ENCODE assay signal across 10 cellular contexts in the genomic region with DNA sequence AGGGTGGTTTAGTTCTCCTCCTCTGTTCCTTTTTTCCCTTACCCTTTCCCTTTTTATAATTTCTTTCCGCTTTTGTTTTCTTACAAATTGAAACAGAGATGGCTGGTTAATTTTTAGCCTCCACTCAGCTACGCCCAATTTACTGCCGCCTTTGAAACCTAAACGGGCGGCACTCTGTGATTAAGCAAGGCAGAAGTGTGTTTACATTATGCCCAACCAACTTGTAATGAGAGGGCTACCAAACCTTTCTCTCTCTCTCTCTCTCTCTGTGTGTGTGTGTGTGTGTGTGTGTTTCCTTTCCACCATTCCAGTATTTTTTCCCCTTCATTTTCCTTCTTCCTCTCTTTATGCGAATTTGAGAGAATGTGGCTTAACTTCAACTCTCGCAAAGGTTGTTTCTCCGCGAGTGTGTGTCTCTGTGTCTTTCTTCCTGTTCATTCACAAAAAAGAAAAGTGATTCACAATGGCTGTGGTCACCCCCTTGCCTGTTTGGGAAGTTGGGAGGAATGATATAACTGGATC. TPM values are rescaled to one million over a fixed set of nuclear protein-coding genes. Genes with fewer than 3 reads are reported as not detected.
DNase-seq lines count a peak whose midpoint lies in the region; ATAC-seq and TF ChIP-seq lines count a peak whose summit lies in the region.
"Had no signal": no experiment of that assay in that cellular context is flagged by ENCODE, and none has a peak within 500 bp of the region (broad histone marks: within the 10 kb centered on the region; RNA-seq: fewer than 3 reads in every experiment).

No MANE protein-coding gene starts in this region.

- H3K4me3 ChIP-seq in astrocyte of the spinal cord (ENCODE audit: low read depth, low read length) (peak overlapping the region; percentile 51), right lobe of liver (peak overlapping the region in 2 of 3 donors; percentile 14 to 31)

- ATAC-seq in right lobe of liver (peak; percentile 56 to 70 (median 67)), HG03159 (IDR thresholded peaks at IDR 0.05; ENCODE audit: unreplicated experiment) (no peak)

- H3K27ac ChIP-seq in right lobe of liver: peak overlapping the region; percentile 18 to 61 (median 41)

- intact Hi-C loops in right lobe of liver (cut with DNase I): no loop called here

- no peaks in the 10 kb centered on the region for H3K36me3 ChIP-seq in right lobe of liver

- TF ChIP-seq POLR2A in right lobe of liver (IDR thresholded peaks at IDR 0.05): no peak

- no peaks in the 10 kb centered on the region for H3K27me3 ChIP-seq in right lobe of liver

- H3K9me3 ChIP-seq in right lobe of liver: no peaks in the 10 kb centered on the region

- WGBS in right lobe of liver (ENCODE audit: insufficient coverage, low coverage, low lambda C conversion rate, missing lambda C conversion rate): 7% methylated on average over 9 of the region's 9 CpGs

- H3K4me1 ChIP-seq in right lobe of liver: peaks cover 0 to 45% (median 22%) of the 10 kb centered on the region in 4 donors

- no peak for TF ChIP-seq CTCF in astrocyte of the spinal cord (IDR thresholded peaks at IDR 0.05; ENCODE audit: low read depth, low read length)
- TF ChIP-seq CTCF in right lobe of liver (IDR thresholded peaks at IDR 0.05): no peak

- DNase-seq in A172 (ENCODE audit: low spot score): peak; percentile 62
- DNase-seq in NCI-H1092 treated with DMSO at 0.1 percent for 48 hours (lab: John Stamatoyannopoulos, UW): peak; percentile 64
- DNase-seq in astrocyte of the spinal cord (ENCODE audit: low read depth, low spot score): no peak
- peak in 1 of 3 donors; percentile 76 for DNase-seq in right lobe of liver
- DNase-seq in GF-D8 (lab: John Stamatoyannopoulos, UW): no peak
- no peak for DNase-seq in AG08396 (ENCODE audit: low spot score)
- DNase-seq in cerebellar cortex (ENCODE audit: low spot score): no peak
- DNase-seq: DND-41, hippocampal formation had no signal

- in situ Hi-C loops in astrocyte of the spinal cord (cut with HindIII; ENCODE audit: low sequenced_read_pairs): no loop called here

RNA-seq across cellular contexts. Expression of a gene that starts 31.3 kb away (rescaled TPM):
- 17.0 and 25.7 TPM in 2 replicates for total RNA-seq in A172 (2014; rRNA removed; shearing (Covaris generic))
- total RNA-seq in right lobe of liver: 10 to 100 TPM; 20.3 to 40.0 (median 26.7) TPM

RNA-seq across cellular contexts. Expression of a gene that starts 57.2 kb away (rescaled TPM):
- 0.10 and 0.36 TPM in 2 replicates for total RNA-seq in A172 (2014; rRNA removed; shearing (Covaris generic))
- not detected for total RNA-seq in right lobe of liver

Comparison
In these comparisons a context has a peak if more than half of its experiments do, and no peak if none do; other contexts are left out.
1. DNase-seq: peak in A172 (single experiment) and NCI-H1092 treated with DMSO at 0.1 percent for 48 hours (single experiment); none in astrocyte of the spinal cord (single experiment), GF-D8 (single experiment), AG08396 (single experiment) and cerebellar cortex (single experiment).